ENCODE assay signal across 28 cellular contexts in genomic region chr11:73114110-73114834, GRCh38. TPM values are rescaled to one million over a fixed set of nuclear protein-coding genes. Genes with fewer than 3 reads are reported as not detected.
DNase-seq lines count a peak whose midpoint lies in the region; ATAC-seq and TF ChIP-seq lines count a peak whose summit lies in the region.
"Had no signal": no experiment of that assay in that cellular context is flagged by ENCODE, and none has a peak within 500 bp of the region (broad histone marks: within the 10 kb centered on the region; RNA-seq: fewer than 3 reads in every experiment).

No MANE protein-coding gene starts in this region.

- no peak for TF ChIP-seq POLR2A in breast epithelium (IDR thresholded peaks at IDR 0.05)
- no peak for TF ChIP-seq POLR2A in testis (IDR thresholded peaks at IDR 0.05)

- H3K9me3 ChIP-seq in breast epithelium (no peaks in the 10 kb centered on the region), testis (no peaks in the 10 kb centered on the region), left ventricle myocardium inferior (replicated peaks) (peaks cover 3% of the 10 kb centered on the region)

- H3K27ac Mint-ChIP-seq in MCF 10A (ENCODE audit: low read depth, unreplicated experiment) (no peak overlapping the region), endothelial cell (ENCODE audit: unreplicated experiment) (no peak overlapping the region), neural crest cell (ENCODE audit: unreplicated experiment) (peak overlapping the region; percentile 39)
- no peak overlapping the region for H3K27ac Mint-ChIP-seq in activated CD4-positive, alpha-beta T cell treated with anti-CD3 and anti-CD28 coated beads for 36 hours
- H3K27ac Mint-ChIP-seq: activated CD4-positive, alpha-beta memory T cell treated with anti-CD3 and anti-CD28 coated beads for 36 hours; activated naive CD4-positive, alpha-beta T cell treated with anti-CD3 and anti-CD28 coated beads, Interleukin-2, amount 50 U/mL, for 24 hours; CD4-positive, alpha-beta T cell; GM23338; HFFc6 had no signal

- H3K4me1 ChIP-seq in breast epithelium (no peaks in the 10 kb centered on the region), testis (no peaks in the 10 kb centered on the region), left ventricle myocardium inferior (peaks cover 39% of the 10 kb centered on the region)
- H3K4me1 ChIP-seq: psoas muscle, sigmoid colon had no signal

- no peaks in the 10 kb centered on the region for H3K27me3 Mint-ChIP-seq in MCF 10A (ENCODE audit: insufficient read depth, unreplicated experiment)
- no peaks in the 10 kb centered on the region for H3K27me3 Mint-ChIP-seq in endothelial cell (ENCODE audit: unreplicated experiment)
- no peaks in the 10 kb centered on the region for H3K27me3 Mint-ChIP-seq in neural crest cell (ENCODE audit: low read depth)
- H3K27me3 Mint-ChIP-seq in activated CD4-positive, alpha-beta T cell treated with anti-CD3 and anti-CD28 coated beads for 36 hours = no peaks in the 10 kb centered on the region
- H3K27me3 Mint-ChIP-seq: activated CD4-positive, alpha-beta memory T cell treated with anti-CD3 and anti-CD28 coated beads for 36 hours; activated naive CD4-positive, alpha-beta T cell treated with anti-CD3 and anti-CD28 coated beads, Interleukin-2, amount 50 U/mL, for 24 hours; CD4-positive, alpha-beta T cell; naive thymus-derived CD4-positive, alpha-beta T cell had no signal

- TF ChIP-seq CTCF in MCF 10A (IDR thresholded peaks at IDR 0.05; ENCODE audit: unreplicated experiment) = no peak
- TF ChIP-seq CTCF in breast epithelium (IDR thresholded peaks at IDR 0.05) = no peak
- TF ChIP-seq CTCF in endothelial cell (IDR thresholded peaks at IDR 0.05; ENCODE audit: unreplicated experiment) = no peak
- TF ChIP-seq CTCF in neural crest cell (conservative IDR thresholded peaks at IDR 0.05) = no peak
- no peak for TF ChIP-seq CTCF in testis (IDR thresholded peaks at IDR 0.05)
- TF ChIP-seq CTCF in left ventricle myocardium inferior (IDR thresholded peaks at IDR 0.05; ENCODE audit: borderline replicate concordance) = no peak

- no peak for ATAC-seq in activated CD4-positive, alpha-beta T cell treated with anti-CD3 and anti-CD28 coated beads for 36 hours
- ATAC-seq: GM23338; naive thymus-derived CD4-positive, alpha-beta T cell; psoas muscle; Right ventricle myocardium inferior had no signal

- WGBS in testis, 2 donors = 100% methylated on average over 2 to 4 of the region's 4 CpGs

- POLR2A ChIA-PET in MCF 10A (lab: Yijun Ruan, JAX) = interaction anchor here (2.7 kb wide), 1 partner anchor 12 kb away, joined by 16 read pairs; no protein-coding TSS in a partner anchor
- POLR2A ChIA-PET in activated CD4-positive, alpha-beta T cell treated with anti-CD3 and anti-CD28 coated beads for 36 hours (lab: Charles Lee) = no interaction called here

- H3K36me3 ChIP-seq in breast epithelium = no peaks in the 10 kb centered on the region
- no peaks in the 10 kb centered on the region for H3K36me3 ChIP-seq in testis (ENCODE audit: low read depth, missing control alignments)
- H3K36me3 ChIP-seq in left ventricle myocardium inferior = peaks cover 21% of the 10 kb centered on the region
- H3K36me3 ChIP-seq: brain microvascular endothelial cell had no signal

- no peak overlapping the region for H3K27ac ChIP-seq in breast epithelium
- no peak overlapping the region for H3K27ac ChIP-seq in testis
- no peak overlapping the region for H3K27ac ChIP-seq in left ventricle myocardium inferior (replicated peaks)
- H3K27ac ChIP-seq: brain microvascular endothelial cell, psoas muscle, sigmoid colon had no signal

- peaks cover 23% of the 10 kb centered on the region for H3K9me3 Mint-ChIP-seq in MCF 10A (ENCODE audit: unreplicated experiment)
- H3K9me3 Mint-ChIP-seq in endothelial cell (ENCODE audit: unreplicated experiment) = no peaks in the 10 kb centered on the region
- H3K9me3 Mint-ChIP-seq in neural crest cell = peaks cover 21% of the 10 kb centered on the region
- H3K9me3 Mint-ChIP-seq in activated CD4-positive, alpha-beta T cell treated with anti-CD3 and anti-CD28 coated beads for 36 hours (ENCODE audit: low read depth) = peaks cover 12% of the 10 kb centered on the region
- H3K9me3 Mint-ChIP-seq: GM23338 had no signal

- no peaks in the 10 kb centered on the region for H3K4me1 Mint-ChIP-seq in MCF 10A (ENCODE audit: insufficient read depth, unreplicated experiment)
- peaks cover 3% of the 10 kb centered on the region for H3K4me1 Mint-ChIP-seq in endothelial cell (ENCODE audit: unreplicated experiment)
- no peaks in the 10 kb centered on the region for H3K4me1 Mint-ChIP-seq in neural crest cell
- no peaks in the 10 kb centered on the region for H3K4me1 Mint-ChIP-seq in activated CD4-positive, alpha-beta T cell treated with anti-CD3 and anti-CD28 coated beads for 36 hours

- H3K4me3 Mint-ChIP-seq in MCF 10A (ENCODE audit: unreplicated experiment) = no peak overlapping the region
- peak overlapping the region; percentile 47 for H3K4me3 Mint-ChIP-seq in endothelial cell (ENCODE audit: unreplicated experiment)
- H3K4me3 Mint-ChIP-seq in neural crest cell = no peak overlapping the region
- no peak overlapping the region for H3K4me3 Mint-ChIP-seq in activated CD4-positive, alpha-beta T cell treated with anti-CD3 and anti-CD28 coated beads for 36 hours
- H3K4me3 Mint-ChIP-seq: activated CD4-positive, alpha-beta memory T cell treated with anti-CD3 and anti-CD28 coated beads for 36 hours; activated naive CD4-positive, alpha-beta T cell treated with anti-CD3 and anti-CD28 coated beads, Interleukin-2, amount 50 U/mL, for 24 hours; CD4-positive, alpha-beta T cell; GM23338; HFFc6; naive thymus-derived CD4-positive, alpha-beta T cell had no signal

- intact Hi-C loops in MCF 10A (cut with micrococcal nuclease) (no loop called here), breast epithelium (cut with DNase I; ENCODE audit: low total_unique reads) (no loop called here), testis (cut with DNase I; ENCODE audit: low total_unique reads) (no loop called here), left ventricle myocardium inferior (cut with micrococcal nuclease) (no loop called here)
- intact Hi-C loops in activated CD4-positive, alpha-beta T cell treated with anti-CD3 and anti-CD28 coated beads for 36 hours (cut with DNase I, micrococcal nuclease) = no loop called here

- DNase-seq in MCF 10A (ENCODE audit: unreplicated experiment) (peak; percentile 36), breast epithelium (ENCODE audit: low spot score in 2 of 2) (no peak), endothelial cell (ENCODE audit: low spot score) (no peak), neural crest cell (ENCODE audit: low read depth, low spot score) (no peak), testis (no peak), left ventricle myocardium inferior (no peak), HuH-7 (ENCODE audit: low spot score) (no peak)
- DNase-seq in activated CD4-positive, alpha-beta T cell treated with anti-CD3 and anti-CD28 coated beads for 36 hours = no peak
- DNase-seq: activated CD4-positive, alpha-beta memory T cell treated with anti-CD3 and anti-CD28 coated beads for 36 hours; activated CD4-positive, CD25-positive, alpha-beta regulatory T cell treated with anti-CD3 and anti-CD28 coated beads, Interleukin-2, amount 50 U/mL, for 72 hours; amniotic stem cell; brain microvascular endothelial cell; CD4-positive, alpha-beta T cell; DND-41; HFFc6; midbrain; naive thymus-derived CD4-positive, alpha-beta T cell; NCI-H1048; NCI-H187; NCI-H524; occipital lobe; OCI-M1; psoas muscle; sigmoid colon; stimulated activated CD4-positive, alpha-beta T cell treated with anti-CD3 and anti-CD28 coated beads, Interleukin-4, amount 100 ng/mL, for 24 hours had no signal

- no peaks in the 10 kb centered on the region for H3K27me3 ChIP-seq in breast epithelium
- no peaks in the 10 kb centered on the region for H3K27me3 ChIP-seq in testis
- no peaks in the 10 kb centered on the region for H3K27me3 ChIP-seq in left ventricle myocardium inferior (ENCODE audit: low read depth)
- H3K27me3 ChIP-seq: brain microvascular endothelial cell, sigmoid colon had no signal

- no peak overlapping the region for H3K4me3 ChIP-seq in breast epithelium
- H3K4me3 ChIP-seq in testis = no peak overlapping the region
- H3K4me3 ChIP-seq in left ventricle myocardium inferior = no peak overlapping the region
- H3K4me3 ChIP-seq: GM23338, psoas muscle, sigmoid colon had no signal

- BruUV-seq in MCF 10A (replicated peaks; lab: Mats Ljungman, UMichigan) = no TSS peak

- CTCF ChIA-PET in MCF 10A (lab: Yijun Ruan, JAX) = interaction anchor here (0.6 to 0.8 kb wide), 3 partner anchors 11 to 1110 kb away, joined by 3 read pairs; no protein-coding TSS in a partner anchor
- CTCF ChIA-PET in activated CD4-positive, alpha-beta T cell treated with anti-CD3 and anti-CD28 coated beads for 36 hours (lab: Charles Lee) = interaction anchor here (1.0 kb wide), 1 partner anchor 11 kb away, joined by 3 read pairs; no protein-coding TSS in a partner anchor

- H3K36me3 Mint-ChIP-seq in MCF 10A (ENCODE audit: insufficient read depth, unreplicated experiment) (no peaks in the 10 kb centered on the region), endothelial cell (ENCODE audit: low read depth, unreplicated experiment) (peaks cover 22% of the 10 kb centered on the region), neural crest cell (ENCODE audit: low read depth) (peaks cover 31% of the 10 kb centered on the region)
- H3K36me3 Mint-ChIP-seq in activated CD4-positive, alpha-beta T cell treated with anti-CD3 and anti-CD28 coated beads for 36 hours (ENCODE audit: low read depth) = peaks cover 8% of the 10 kb centered on the region

RNA-seq across cellular contexts. Expression of gene FCHSD2, which starts 27.8 kb away (rescaled TPM):
- total RNA-seq in MCF 10A (2022) (12.8 and 14.0 TPM in 2 replicates), breast epithelium (10 to 100 TPM; 15.5 to 23.4 (median 19.0) TPM), endothelial cell (ENCODE audit: unreplicated experiment) (45.3 TPM), neural crest cell (32.2 and 34.4 TPM in 2 replicates), testis (10 to 100 TPM; 65.9 to 69.6 TPM), left ventricle myocardium inferior (43.4 TPM)
- 44.0 TPM for polyA plus RNA-seq in testis (ENCODE audit: insufficient read depth, low read depth, low replicate concordance)
- 10 to 100 TPM; 24.1 to 24.7 TPM for total RNA-seq in activated CD4-positive, alpha-beta T cell treated with anti-CD3 and anti-CD28 coated beads for 36 hours
